Comparison of ENCODE assay signal across 1 cellular context in genomic region chr1:154807048-154807591, GRCh38.
A peak's percentile ranks its signal among the peaks of the same experiment; 100 is the strongest.
TF ChIP-seq lines count a peak whose summit lies in the region.

No MANE protein-coding gene starts in this region.

TF ChIP-seq in GM12878, 131 proteins besides CTCF, POLR2A, EP300 and RAD21 (continued from another document and continues in another):
- TF ChIP-seq BCL11A (IDR thresholded peaks at IDR 0.05; ENCODE audit: low read depth, low read length) (peak; percentile 83), KDM1A (IDR thresholded peaks at IDR 0.05; ENCODE audit: borderline replicate concordance) (no peak), HDGF (IDR thresholded peaks at IDR 0.05) (peak; percentile 84), ATF7 (IDR thresholded peaks at IDR 0.05; ENCODE audit: low read depth) (peak; percentile 64), RUNX3 (IDR thresholded peaks at IDR 0.05; ENCODE audit: low read length) (peak; percentile 95), RCOR1 (conservative IDR thresholded peaks at IDR 0.05; ENCODE audit: low read depth, low read length) (0 out of 2 replicates have a peak, but pooled peaks have one; percentile 32), EGR1 (IDR thresholded peaks at IDR 0.05; ENCODE audit: borderline replicate concordance in 1 of 2, low read depth in 2 of 2, low read length in 2 of 2) (peak in 1 of 2 experiments; percentile 49; a peak in 1 of 3 replicates), NFIC (IDR thresholded peaks at IDR 0.05; ENCODE audit: low read depth, low read length) (peak; percentile 88), PAX5 (IDR thresholded peaks at IDR 0.05; ENCODE audit: borderline replicate concordance, low read depth, low read length) (peak; percentile 81), DPF2 (IDR thresholded peaks at IDR 0.05) (peak; percentile 96), YY1 (IDR thresholded peaks at IDR 0.05; ENCODE audit: low read depth, low read length) (peak; percentile 71), BACH1 (IDR thresholded peaks at IDR 0.05; ENCODE audit: borderline replicate concordance) (peak; percentile 69; the same call in 1 of the 2 replicates), POU2F2 (IDR thresholded peaks at IDR 0.05; ENCODE audit: borderline replicate concordance, low read depth, low read length) (peak; percentile 47; the same call in 1 of the 3 replicates), SKIL (IDR thresholded peaks at IDR 0.05; ENCODE audit: low read depth, poor library complexity, severe bottlenecking) (peak; percentile 62), ASH2L (IDR thresholded peaks at IDR 0.05; ENCODE audit: borderline replicate concordance, low read depth) (no peak), NR2C1 (IDR thresholded peaks at IDR 0.05) (peak; percentile 32; the same call in 1 of the 2 replicates), LARP7 (IDR thresholded peaks at IDR 0.05) (peak; percentile 19; the same call in 1 of the 2 replicates), ETV6 (conservative IDR thresholded peaks at IDR 0.05 in 1 of 2, IDR thresholded peaks at IDR 0.05 in 1 of 2; ENCODE audit: borderline replicate concordance in 1 of 2, low read depth in 1 of 2) (peak in 1 of 2 experiments; percentile 25; a peak in 1 of 4 replicates), MEF2B (IDR thresholded peaks at IDR 0.05; ENCODE audit: partially characterized antibody, poor library complexity, severe bottlenecking) (peak; percentile 59), CHD1 (IDR thresholded peaks at IDR 0.05; ENCODE audit: low read depth, low read length) (no peak), HDAC2 (IDR thresholded peaks at IDR 0.05) (no peak), IKZF1 (conservative IDR thresholded peaks at IDR 0.05) (peak; percentile 99), MLLT1 (IDR thresholded peaks at IDR 0.05) (peak; percentile 76), SMAD1 (IDR thresholded peaks at IDR 0.05; ENCODE audit: low read depth, partially characterized antibody) (no peak), MAX (IDR thresholded peaks at IDR 0.05; ENCODE audit: low read depth, low read length) (peak; percentile 65; the same call in 1 of the 2 replicates)
- TF ChIP-seq, protein P1, sequence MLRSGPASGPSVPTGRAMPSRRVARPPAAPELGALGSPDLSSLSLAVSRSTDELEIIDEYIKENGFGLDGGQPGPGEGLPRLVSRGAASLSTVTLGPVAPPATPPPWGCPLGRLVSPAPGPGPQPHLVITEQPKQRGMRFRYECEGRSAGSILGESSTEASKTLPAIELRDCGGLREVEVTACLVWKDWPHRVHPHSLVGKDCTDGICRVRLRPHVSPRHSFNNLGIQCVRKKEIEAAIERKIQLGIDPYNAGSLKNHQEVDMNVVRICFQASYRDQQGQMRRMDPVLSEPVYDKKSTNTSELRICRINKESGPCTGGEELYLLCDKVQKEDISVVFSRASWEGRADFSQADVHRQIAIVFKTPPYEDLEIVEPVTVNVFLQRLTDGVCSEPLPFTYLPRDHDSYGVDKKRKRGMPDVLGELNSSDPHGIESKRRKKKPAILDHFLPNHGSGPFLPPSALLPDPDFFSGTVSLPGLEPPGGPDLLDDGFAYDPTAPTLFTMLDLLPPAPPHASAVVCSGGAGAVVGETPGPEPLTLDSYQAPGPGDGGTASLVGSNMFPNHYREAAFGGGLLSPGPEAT (IDR thresholded peaks at IDR 0.05; ENCODE audit: low read depth): peak; percentile 96
- TF ChIP-seq, protein P2, sequence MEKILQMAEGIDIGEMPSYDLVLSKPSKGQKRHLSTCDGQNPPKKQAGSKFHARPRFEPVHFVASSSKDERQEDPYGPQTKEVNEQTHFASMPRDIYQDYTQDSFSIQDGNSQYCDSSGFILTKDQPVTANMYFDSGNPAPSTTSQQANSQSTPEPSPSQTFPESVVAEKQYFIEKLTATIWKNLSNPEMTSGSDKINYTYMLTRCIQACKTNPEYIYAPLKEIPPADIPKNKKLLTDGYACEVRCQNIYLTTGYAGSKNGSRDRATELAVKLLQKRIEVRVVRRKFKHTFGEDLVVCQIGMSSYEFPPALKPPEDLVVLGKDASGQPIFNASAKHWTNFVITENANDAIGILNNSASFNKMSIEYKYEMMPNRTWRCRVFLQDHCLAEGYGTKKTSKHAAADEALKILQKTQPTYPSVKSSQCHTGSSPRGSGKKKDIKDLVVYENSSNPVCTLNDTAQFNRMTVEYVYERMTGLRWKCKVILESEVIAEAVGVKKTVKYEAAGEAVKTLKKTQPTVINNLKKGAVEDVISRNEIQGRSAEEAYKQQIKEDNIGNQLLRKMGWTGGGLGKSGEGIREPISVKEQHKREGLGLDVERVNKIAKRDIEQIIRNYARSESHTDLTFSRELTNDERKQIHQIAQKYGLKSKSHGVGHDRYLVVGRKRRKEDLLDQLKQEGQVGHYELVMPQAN (conservative IDR thresholded peaks at IDR 0.05): peak; percentile 63
- TF ChIP-seq, protein P3, sequence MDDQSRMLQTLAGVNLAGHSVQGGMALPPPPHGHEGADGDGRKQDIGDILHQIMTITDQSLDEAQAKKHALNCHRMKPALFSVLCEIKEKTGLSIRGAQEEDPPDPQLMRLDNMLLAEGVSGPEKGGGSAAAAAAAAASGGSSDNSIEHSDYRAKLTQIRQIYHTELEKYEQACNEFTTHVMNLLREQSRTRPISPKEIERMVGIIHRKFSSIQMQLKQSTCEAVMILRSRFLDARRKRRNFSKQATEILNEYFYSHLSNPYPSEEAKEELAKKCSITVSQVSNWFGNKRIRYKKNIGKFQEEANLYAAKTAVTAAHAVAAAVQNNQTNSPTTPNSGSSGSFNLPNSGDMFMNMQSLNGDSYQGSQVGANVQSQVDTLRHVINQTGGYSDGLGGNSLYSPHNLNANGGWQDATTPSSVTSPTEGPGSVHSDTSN (IDR thresholded peaks at IDR 0.05; ENCODE audit: insufficient replicate concordance, low read depth, low read length): peak; percentile 21
- TF ChIP-seq, protein P4, sequence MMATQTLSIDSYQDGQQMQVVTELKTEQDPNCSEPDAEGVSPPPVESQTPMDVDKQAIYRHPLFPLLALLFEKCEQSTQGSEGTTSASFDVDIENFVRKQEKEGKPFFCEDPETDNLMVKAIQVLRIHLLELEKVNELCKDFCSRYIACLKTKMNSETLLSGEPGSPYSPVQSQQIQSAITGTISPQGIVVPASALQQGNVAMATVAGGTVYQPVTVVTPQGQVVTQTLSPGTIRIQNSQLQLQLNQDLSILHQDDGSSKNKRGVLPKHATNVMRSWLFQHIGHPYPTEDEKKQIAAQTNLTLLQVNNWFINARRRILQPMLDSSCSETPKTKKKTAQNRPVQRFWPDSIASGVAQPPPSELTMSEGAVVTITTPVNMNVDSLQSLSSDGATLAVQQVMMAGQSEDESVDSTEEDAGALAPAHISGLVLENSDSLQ (IDR thresholded peaks at IDR 0.05): peak; percentile 53
- TF ChIP-seq, protein P5, sequence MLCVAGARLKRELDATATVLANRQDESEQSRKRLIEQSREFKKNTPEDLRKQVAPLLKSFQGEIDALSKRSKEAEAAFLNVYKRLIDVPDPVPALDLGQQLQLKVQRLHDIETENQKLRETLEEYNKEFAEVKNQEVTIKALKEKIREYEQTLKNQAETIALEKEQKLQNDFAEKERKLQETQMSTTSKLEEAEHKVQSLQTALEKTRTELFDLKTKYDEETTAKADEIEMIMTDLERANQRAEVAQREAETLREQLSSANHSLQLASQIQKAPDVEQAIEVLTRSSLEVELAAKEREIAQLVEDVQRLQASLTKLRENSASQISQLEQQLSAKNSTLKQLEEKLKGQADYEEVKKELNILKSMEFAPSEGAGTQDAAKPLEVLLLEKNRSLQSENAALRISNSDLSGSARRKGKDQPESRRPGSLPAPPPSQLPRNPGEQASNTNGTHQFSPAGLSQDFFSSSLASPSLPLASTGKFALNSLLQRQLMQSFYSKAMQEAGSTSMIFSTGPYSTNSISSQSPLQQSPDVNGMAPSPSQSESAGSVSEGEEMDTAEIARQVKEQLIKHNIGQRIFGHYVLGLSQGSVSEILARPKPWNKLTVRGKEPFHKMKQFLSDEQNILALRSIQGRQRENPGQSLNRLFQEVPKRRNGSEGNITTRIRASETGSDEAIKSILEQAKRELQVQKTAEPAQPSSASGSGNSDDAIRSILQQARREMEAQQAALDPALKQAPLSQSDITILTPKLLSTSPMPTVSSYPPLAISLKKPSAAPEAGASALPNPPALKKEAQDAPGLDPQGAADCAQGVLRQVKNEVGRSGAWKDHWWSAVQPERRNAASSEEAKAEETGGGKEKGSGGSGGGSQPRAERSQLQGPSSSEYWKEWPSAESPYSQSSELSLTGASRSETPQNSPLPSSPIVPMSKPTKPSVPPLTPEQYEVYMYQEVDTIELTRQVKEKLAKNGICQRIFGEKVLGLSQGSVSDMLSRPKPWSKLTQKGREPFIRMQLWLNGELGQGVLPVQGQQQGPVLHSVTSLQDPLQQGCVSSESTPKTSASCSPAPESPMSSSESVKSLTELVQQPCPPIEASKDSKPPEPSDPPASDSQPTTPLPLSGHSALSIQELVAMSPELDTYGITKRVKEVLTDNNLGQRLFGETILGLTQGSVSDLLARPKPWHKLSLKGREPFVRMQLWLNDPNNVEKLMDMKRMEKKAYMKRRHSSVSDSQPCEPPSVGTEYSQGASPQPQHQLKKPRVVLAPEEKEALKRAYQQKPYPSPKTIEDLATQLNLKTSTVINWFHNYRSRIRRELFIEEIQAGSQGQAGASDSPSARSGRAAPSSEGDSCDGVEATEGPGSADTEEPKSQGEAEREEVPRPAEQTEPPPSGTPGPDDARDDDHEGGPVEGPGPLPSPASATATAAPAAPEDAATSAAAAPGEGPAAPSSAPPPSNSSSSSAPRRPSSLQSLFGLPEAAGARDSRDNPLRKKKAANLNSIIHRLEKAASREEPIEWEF (IDR thresholded peaks at IDR 0.05; ENCODE audit: insufficient replicate concordance, low read depth, low read length): peak; percentile 31
- TF ChIP-seq, protein P6, sequence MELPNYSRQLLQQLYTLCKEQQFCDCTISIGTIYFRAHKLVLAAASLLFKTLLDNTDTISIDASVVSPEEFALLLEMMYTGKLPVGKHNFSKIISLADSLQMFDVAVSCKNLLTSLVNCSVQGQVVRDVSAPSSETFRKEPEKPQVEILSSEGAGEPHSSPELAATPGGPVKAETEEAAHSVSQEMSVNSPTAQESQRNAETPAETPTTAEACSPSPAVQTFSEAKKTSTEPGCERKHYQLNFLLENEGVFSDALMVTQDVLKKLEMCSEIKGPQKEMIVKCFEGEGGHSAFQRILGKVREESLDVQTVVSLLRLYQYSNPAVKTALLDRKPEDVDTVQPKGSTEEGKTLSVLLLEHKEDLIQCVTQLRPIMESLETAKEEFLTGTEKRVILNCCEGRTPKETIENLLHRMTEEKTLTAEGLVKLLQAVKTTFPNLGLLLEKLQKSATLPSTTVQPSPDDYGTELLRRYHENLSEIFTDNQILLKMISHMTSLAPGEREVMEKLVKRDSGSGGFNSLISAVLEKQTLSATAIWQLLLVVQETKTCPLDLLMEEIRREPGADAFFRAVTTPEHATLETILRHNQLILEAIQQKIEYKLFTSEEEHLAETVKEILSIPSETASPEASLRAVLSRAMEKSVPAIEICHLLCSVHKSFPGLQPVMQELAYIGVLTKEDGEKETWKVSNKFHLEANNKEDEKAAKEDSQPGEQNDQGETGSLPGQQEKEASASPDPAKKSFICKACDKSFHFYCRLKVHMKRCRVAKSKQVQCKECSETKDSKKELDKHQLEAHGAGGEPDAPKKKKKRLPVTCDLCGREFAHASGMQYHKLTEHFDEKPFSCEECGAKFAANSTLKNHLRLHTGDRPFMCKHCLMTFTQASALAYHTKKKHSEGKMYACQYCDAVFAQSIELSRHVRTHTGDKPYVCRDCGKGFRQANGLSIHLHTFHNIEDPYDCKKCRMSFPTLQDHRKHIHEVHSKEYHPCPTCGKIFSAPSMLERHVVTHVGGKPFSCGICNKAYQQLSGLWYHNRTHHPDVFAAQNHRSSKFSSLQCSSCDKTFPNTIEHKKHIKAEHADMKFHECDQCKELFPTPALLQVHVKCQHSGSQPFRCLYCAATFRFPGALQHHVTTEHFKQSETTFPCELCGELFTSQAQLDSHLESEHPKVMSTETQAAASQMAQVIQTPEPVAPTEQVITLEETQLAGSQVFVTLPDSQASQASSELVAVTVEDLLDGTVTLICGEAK (IDR thresholded peaks at IDR 0.05; ENCODE audit: borderline replicate concordance): no peak
